Comparison of ENCODE assay signal across 1 cellular context in the genomic region with DNA sequence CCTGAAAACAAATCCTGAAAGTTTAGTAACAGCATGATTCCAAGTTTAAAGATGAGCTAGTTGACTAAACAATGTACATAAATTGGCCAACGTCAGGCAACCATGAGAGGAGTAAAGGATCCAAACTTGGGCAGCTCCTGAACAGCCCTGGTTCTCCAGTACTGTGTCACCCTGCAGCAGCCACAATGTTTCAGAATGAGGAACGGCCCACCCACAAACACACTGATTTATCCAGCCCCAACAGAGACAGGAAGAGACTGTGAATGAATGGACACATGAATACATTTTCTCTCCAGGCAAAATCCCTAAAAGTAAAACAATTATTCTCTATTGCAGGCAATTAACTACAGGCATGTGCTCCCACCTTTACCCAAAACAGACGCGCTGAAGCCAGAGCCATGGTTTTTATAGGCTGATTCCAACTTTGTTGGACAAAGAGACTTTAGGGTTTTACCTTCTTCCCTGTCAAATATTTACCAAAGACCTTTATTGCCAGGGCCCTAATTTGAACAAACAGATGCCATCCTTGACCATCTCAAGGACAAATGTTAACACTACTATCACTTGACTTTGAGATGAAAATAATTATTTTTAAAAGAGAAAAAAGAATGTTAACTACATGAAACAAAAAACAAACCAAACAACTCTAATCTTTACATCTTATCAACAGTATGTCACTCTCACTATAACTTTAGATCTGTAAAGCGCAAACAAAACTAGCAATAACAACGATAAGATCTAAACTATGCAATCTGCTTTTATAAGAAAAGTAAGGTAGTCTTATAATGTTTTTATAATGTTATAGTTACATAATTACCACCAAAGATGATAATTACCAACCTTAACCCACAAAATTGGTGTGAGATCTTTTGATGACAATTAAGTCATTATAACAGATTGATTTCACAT.
TF ChIP-seq lines count a peak whose summit lies in the region.

No MANE protein-coding gene starts in this region.

TF ChIP-seq in HEK293, 187 proteins besides CTCF, POLR2A, EP300 and RAD21 (continued from another document):
- TF ChIP-seq, protein P1, sequence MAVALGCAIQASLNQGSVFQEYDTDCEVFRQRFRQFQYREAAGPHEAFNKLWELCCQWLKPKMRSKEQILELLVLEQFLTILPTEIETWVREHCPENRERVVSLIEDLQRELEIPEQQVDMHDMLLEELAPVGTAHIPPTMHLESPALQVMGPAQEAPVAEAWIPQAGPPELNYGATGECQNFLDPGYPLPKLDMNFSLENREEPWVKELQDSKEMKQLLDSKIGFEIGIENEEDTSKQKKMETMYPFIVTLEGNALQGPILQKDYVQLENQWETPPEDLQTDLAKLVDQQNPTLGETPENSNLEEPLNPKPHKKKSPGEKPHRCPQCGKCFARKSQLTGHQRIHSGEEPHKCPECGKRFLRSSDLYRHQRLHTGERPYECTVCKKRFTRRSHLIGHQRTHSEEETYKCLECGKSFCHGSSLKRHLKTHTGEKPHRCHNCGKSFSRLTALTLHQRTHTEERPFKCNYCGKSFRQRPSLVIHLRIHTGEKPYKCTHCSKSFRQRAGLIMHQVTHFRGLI (tag by site-specific recombination; IDR thresholded peaks at IDR 0.05) = no peak
- TF ChIP-seq KLF9 (tag by site-specific recombination; IDR thresholded peaks at IDR 0.05; ENCODE audit: low read depth) = peak; percentile 77
- TF ChIP-seq, protein P2, sequence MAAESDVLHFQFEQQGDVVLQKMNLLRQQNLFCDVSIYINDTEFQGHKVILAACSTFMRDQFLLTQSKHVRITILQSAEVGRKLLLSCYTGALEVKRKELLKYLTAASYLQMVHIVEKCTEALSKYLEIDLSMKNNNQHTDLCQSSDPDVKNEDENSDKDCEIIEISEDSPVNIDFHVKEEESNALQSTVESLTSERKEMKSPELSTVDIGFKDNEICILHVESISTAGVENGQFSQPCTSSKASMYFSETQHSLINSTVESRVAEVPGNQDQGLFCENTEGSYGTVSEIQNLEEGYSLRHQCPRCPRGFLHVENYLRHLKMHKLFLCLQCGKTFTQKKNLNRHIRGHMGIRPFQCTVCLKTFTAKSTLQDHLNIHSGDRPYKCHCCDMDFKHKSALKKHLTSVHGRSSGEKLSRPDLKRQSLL (tag by site-specific recombination; IDR thresholded peaks at IDR 0.05) = no peak
- TF ChIP-seq, protein P3, sequence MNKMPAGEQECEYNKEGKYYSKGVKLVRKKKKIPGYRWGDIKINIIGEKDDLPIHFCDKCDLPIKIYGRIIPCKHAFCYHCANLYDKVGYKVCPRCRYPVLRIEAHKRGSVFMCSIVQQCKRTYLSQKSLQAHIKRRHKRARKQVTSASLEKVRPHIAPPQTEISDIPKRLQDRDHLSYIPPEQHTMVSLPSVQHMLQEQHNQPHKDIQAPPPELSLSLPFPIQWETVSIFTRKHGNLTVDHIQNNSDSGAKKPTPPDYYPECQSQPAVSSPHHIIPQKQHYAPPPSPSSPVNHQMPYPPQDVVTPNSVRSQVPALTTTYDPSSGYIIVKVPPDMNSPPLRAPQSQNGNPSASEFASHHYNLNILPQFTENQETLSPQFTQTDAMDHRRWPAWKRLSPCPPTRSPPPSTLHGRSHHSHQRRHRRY (tag by site-specific recombination; IDR thresholded peaks at IDR 0.05) = no peak
- TF ChIP-seq BCL11A (tag by site-specific recombination; IDR thresholded peaks at IDR 0.05; ENCODE audit: low read depth) = no peak
- TF ChIP-seq OSR2 (tag by site-specific recombination; IDR thresholded peaks at IDR 0.05) = peak; percentile 62; the same call in 1 of the 2 replicates
- no peak for TF ChIP-seq SALL2 (tag by site-specific recombination; IDR thresholded peaks at IDR 0.05; ENCODE audit: borderline replicate concordance)
- TF ChIP-seq ZNF544 (tag by site-specific recombination; IDR thresholded peaks at IDR 0.05) = no peak
- TF ChIP-seq, protein P4, sequence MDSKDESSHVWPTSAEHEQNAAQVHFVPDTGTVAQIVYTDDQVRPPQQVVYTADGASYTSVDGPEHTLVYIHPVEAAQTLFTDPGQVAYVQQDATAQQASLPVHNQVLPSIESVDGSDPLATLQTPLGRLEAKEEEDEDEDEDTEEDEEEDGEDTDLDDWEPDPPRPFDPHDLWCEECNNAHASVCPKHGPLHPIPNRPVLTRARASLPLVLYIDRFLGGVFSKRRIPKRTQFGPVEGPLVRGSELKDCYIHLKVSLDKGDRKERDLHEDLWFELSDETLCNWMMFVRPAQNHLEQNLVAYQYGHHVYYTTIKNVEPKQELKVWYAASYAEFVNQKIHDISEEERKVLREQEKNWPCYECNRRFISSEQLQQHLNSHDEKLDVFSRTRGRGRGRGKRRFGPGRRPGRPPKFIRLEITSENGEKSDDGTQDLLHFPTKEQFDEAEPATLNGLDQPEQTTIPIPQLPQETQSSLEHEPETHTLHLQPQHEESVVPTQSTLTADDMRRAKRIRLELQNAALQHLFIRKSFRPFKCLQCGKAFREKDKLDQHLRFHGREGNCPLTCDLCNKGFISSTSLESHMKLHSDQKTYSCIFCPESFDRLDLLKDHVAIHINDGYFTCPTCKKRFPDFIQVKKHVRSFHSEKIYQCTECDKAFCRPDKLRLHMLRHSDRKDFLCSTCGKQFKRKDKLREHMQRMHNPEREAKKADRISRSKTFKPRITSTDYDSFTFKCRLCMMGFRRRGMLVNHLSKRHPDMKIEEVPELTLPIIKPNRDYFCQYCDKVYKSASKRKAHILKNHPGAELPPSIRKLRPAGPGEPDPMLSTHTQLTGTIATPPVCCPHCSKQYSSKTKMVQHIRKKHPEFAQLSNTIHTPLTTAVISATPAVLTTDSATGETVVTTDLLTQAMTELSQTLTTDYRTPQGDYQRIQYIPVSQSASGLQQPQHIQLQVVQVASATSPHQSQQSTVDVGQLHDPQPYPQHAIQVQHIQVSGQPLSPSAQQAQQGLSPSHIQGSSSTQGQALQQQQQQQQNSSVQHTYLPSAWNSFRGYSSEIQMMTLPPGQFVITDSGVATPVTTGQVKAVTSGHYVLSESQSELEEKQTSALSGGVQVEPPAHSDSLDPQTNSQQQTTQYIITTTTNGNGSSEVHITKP (tag by site-specific recombination; IDR thresholded peaks at IDR 0.05) = 0 out of 2 replicates have a peak, but pooled peaks have one; percentile 20
- TF ChIP-seq HOXA7 (CRISPR knock-in tag; IDR thresholded peaks at IDR 0.05; ENCODE audit: borderline replicate concordance) = no peak
- no peak for TF ChIP-seq ZNF768 (tag by site-specific recombination; IDR thresholded peaks at IDR 0.05)
- TF ChIP-seq ZNF621 (tag by site-specific recombination; IDR thresholded peaks at IDR 0.05) = no peak
- TF ChIP-seq, protein P5, sequence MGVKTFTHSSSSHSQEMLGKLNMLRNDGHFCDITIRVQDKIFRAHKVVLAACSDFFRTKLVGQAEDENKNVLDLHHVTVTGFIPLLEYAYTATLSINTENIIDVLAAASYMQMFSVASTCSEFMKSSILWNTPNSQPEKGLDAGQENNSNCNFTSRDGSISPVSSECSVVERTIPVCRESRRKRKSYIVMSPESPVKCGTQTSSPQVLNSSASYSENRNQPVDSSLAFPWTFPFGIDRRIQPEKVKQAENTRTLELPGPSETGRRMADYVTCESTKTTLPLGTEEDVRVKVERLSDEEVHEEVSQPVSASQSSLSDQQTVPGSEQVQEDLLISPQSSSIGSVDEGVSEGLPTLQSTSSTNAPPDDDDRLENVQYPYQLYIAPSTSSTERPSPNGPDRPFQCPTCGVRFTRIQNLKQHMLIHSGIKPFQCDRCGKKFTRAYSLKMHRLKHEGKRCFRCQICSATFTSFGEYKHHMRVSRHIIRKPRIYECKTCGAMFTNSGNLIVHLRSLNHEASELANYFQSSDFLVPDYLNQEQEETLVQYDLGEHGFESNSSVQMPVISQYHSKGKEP (tag by site-specific recombination; IDR thresholded peaks at IDR 0.05) = no peak
- 0 out of 2 replicates have a peak, but pooled peaks have one; percentile 70 for TF ChIP-seq TRIM28 (IDR thresholded peaks at IDR 0.05; ENCODE audit: borderline replicate concordance, low read length)
- no peak for TF ChIP-seq GFI1B (tag by site-specific recombination; IDR thresholded peaks at IDR 0.05)
- no peak for TF ChIP-seq ZNF571 (tag by site-specific recombination; IDR thresholded peaks at IDR 0.05)
- TF ChIP-seq, protein P6, sequence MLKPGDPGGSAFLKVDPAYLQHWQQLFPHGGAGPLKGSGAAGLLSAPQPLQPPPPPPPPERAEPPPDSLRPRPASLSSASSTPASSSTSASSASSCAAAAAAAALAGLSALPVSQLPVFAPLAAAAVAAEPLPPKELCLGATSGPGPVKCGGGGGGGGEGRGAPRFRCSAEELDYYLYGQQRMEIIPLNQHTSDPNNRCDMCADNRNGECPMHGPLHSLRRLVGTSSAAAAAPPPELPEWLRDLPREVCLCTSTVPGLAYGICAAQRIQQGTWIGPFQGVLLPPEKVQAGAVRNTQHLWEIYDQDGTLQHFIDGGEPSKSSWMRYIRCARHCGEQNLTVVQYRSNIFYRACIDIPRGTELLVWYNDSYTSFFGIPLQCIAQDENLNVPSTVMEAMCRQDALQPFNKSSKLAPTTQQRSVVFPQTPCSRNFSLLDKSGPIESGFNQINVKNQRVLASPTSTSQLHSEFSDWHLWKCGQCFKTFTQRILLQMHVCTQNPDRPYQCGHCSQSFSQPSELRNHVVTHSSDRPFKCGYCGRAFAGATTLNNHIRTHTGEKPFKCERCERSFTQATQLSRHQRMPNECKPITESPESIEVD (tag by site-specific recombination; IDR thresholded peaks at IDR 0.05) = peak; percentile 67
- no peak for TF ChIP-seq ZNF654 (tag by site-specific recombination; IDR thresholded peaks at IDR 0.05; ENCODE audit: low read depth)
- TF ChIP-seq ZNF48 (tag by site-specific recombination; IDR thresholded peaks at IDR 0.05) = no peak
- TF ChIP-seq ZNF561 (tag by site-specific recombination; IDR thresholded peaks at IDR 0.05; ENCODE audit: borderline replicate concordance) = no peak
- no peak for TF ChIP-seq MEIS1 (CRISPR knock-in tag; IDR thresholded peaks at IDR 0.05; ENCODE audit: borderline replicate concordance)
- TF ChIP-seq ZNF366 (tag by site-specific recombination; conservative IDR thresholded peaks at IDR 0.05) = no peak
- peak; percentile 63; the same call in 1 of the 2 replicates for TF ChIP-seq FEZF1 (tag by site-specific recombination; IDR thresholded peaks at IDR 0.05)
- no peak for TF ChIP-seq ZNF223 (tag by site-specific recombination; IDR thresholded peaks at IDR 0.05)
- peak; percentile 32; the same call in 1 of the 2 replicates for TF ChIP-seq ZSCAN30 (tag by site-specific recombination; IDR thresholded peaks at IDR 0.05)
- no peak for TF ChIP-seq ZNF510 (tag by site-specific recombination; IDR thresholded peaks at IDR 0.05; ENCODE audit: insufficient replicate concordance)
- no peak for TF ChIP-seq ZNF114 (tag by site-specific recombination; IDR thresholded peaks at IDR 0.05)
- TF ChIP-seq ZNF221 (tag by site-specific recombination; IDR thresholded peaks at IDR 0.05; ENCODE audit: borderline replicate concordance) = no peak
- TF ChIP-seq ZNF670 (tag by site-specific recombination; IDR thresholded peaks at IDR 0.05; ENCODE audit: low read depth) = no peak
- no peak for TF ChIP-seq KLF7 (tag by site-specific recombination; IDR thresholded peaks at IDR 0.05; ENCODE audit: borderline replicate concordance)
- TF ChIP-seq EGR2 (tag by site-specific recombination; IDR thresholded peaks at IDR 0.05; ENCODE audit: low read depth) = no peak
- no peak for TF ChIP-seq HOXC10 (CRISPR knock-in tag; IDR thresholded peaks at IDR 0.05)
- peak; percentile 33 for TF ChIP-seq WT1 (tag by site-specific recombination; IDR thresholded peaks at IDR 0.05)
- TF ChIP-seq ZNF433 (tag by site-specific recombination; IDR thresholded peaks at IDR 0.05; ENCODE audit: low read depth) = no peak
- no peak for TF ChIP-seq ZNF596 (tag by site-specific recombination; IDR thresholded peaks at IDR 0.05)
- TF ChIP-seq, protein P7, sequence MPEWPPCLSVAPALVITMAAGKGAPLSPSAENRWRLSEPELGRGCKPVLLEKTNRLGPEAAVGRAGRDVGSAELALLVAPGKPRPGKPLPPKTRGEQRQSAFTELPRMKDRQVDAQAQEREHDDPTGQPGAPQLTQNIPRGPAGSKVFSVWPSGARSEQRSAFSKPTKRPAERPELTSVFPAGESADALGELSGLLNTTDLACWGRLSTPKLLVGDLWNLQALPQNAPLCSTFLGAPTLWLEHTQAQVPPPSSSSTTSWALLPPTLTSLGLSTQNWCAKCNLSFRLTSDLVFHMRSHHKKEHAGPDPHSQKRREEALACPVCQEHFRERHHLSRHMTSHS (tag by site-specific recombination; IDR thresholded peaks at IDR 0.05) = no peak
- no peak for TF ChIP-seq IKZF3 (tag by site-specific recombination; IDR thresholded peaks at IDR 0.05)
- TF ChIP-seq ZSCAN18 (tag by site-specific recombination; IDR thresholded peaks at IDR 0.05) = no peak
- TF ChIP-seq, protein P8, sequence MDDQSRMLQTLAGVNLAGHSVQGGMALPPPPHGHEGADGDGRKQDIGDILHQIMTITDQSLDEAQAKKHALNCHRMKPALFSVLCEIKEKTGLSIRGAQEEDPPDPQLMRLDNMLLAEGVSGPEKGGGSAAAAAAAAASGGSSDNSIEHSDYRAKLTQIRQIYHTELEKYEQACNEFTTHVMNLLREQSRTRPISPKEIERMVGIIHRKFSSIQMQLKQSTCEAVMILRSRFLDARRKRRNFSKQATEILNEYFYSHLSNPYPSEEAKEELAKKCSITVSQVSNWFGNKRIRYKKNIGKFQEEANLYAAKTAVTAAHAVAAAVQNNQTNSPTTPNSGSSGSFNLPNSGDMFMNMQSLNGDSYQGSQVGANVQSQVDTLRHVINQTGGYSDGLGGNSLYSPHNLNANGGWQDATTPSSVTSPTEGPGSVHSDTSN (CRISPR knock-in tag; IDR thresholded peaks at IDR 0.05) = no peak
